Comparison of ENCODE assay signal across 16 cellular contexts in the genomic region with DNA sequence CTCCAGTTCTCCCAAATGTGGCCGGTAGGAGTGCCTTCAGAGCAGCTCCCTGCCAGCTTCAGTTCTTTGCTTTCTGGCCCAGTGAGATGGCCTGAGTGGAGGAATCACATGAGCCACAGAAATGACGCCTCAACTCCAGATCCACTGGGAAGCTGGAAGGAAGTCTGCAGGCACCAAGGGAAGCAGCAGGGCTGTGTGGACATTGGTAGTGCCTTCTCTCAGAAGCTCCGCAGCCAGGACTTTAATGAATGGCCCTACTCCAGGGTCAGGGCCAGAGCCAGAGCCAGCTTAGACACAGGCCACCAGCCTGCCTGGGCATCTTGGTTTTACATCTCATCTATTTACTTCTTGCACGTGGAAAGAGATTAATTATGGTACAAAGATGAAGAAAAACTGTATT. TPM values are rescaled to one million over a fixed set of nuclear protein-coding genes. Genes with fewer than 3 reads are reported as not detected.
A peak's percentile ranks its signal among the peaks of the same experiment; 100 is the strongest.
DNase-seq lines count a peak whose midpoint lies in the region; ATAC-seq and TF ChIP-seq lines count a peak whose summit lies in the region.
"Had no signal": no experiment of that assay in that cellular context is flagged by ENCODE, and none has a peak within 500 bp of the region (broad histone marks: within the 10 kb centered on the region; RNA-seq: fewer than 3 reads in every experiment).

No MANE protein-coding gene starts in this region.

- no peak overlapping the region for H3K4me3 Mint-ChIP-seq in activated CD8-positive, alpha-beta memory T cell treated with anti-CD3 and anti-CD28 coated beads, Interleukin-2, amount 10 ng/mL, durations not matched to agents 7 days and 5 days
- peak overlapping the region; percentile 3 for H3K4me3 Mint-ChIP-seq in glutamatergic neuron (ENCODE audit: unreplicated experiment)
- H3K4me3 Mint-ChIP-seq: CD4-positive, alpha-beta memory T cell; HFFc6 had no signal

- CTCF ChIA-PET in activated CD8-positive, alpha-beta memory T cell treated with anti-CD3 and anti-CD28 coated beads, Interleukin-2, amount 10 ng/mL, durations not matched to agents 7 days and 5 days (lab: Charles Lee) = no interaction called here

- no peak for TF ChIP-seq CTCF in glutamatergic neuron (IDR thresholded peaks at IDR 0.05; ENCODE audit: partially characterized antibody, unreplicated experiment)

- DNase-seq in activated CD8-positive, alpha-beta memory T cell treated with anti-CD3 and anti-CD28 coated beads, Interleukin-2, amount 50 U/mL, for 48 hours = peak; percentile 12
- no peak for DNase-seq in activated CD8-positive, alpha-beta memory T cell treated with anti-CD3 and anti-CD28 coated beads, Interleukin-2, amount 10 ng/mL, durations not matched to agents 7 days and 5 days
- DNase-seq in glutamatergic neuron (no peak), posterior vena cava (ENCODE audit: low spot score) (peak; percentile 17), superior temporal gyrus (ENCODE audit: extremely low spot score) (no peak), NCI-H82 treated with DMSO at 0.1 percent for 48 hours (lab: John Stamatoyannopoulos, UW; ENCODE audit: unreplicated experiment) (no peak), middle frontal gyrus (ENCODE audit: extremely low spot score, low spot score) (no peak)
- DNase-seq: C1 segment of cervical spinal cord; Caco-2; CD4-positive, alpha-beta memory T cell; DMS153; DND-41; GOT3; HFFc6 had no signal

- H3K27ac Mint-ChIP-seq in activated CD8-positive, alpha-beta memory T cell treated with anti-CD3 and anti-CD28 coated beads, Interleukin-2, amount 10 ng/mL, durations not matched to agents 7 days and 5 days = no peak overlapping the region
- no peak overlapping the region for H3K27ac Mint-ChIP-seq in glutamatergic neuron (ENCODE audit: unreplicated experiment)
- H3K27ac Mint-ChIP-seq: HFFc6 had no signal

- no peaks in the 10 kb centered on the region for H3K9me3 Mint-ChIP-seq in activated CD8-positive, alpha-beta memory T cell treated with anti-CD3 and anti-CD28 coated beads, Interleukin-2, amount 10 ng/mL, durations not matched to agents 7 days and 5 days (ENCODE audit: low read depth)
- peaks cover 3% of the 10 kb centered on the region for H3K9me3 Mint-ChIP-seq in glutamatergic neuron (ENCODE audit: unreplicated experiment)
- H3K9me3 Mint-ChIP-seq: CD4-positive, alpha-beta memory T cell; HFFc6 had no signal

- intact Hi-C loops in posterior vena cava (cut with DNase I) = no loop called here

- peaks cover 4% of the 10 kb centered on the region for H3K27me3 Mint-ChIP-seq in activated CD8-positive, alpha-beta memory T cell treated with anti-CD3 and anti-CD28 coated beads, Interleukin-2, amount 10 ng/mL, durations not matched to agents 7 days and 5 days
- H3K27me3 Mint-ChIP-seq in glutamatergic neuron (ENCODE audit: unreplicated experiment) = peaks cover 2% of the 10 kb centered on the region

- H3K4me1 Mint-ChIP-seq in activated CD8-positive, alpha-beta memory T cell treated with anti-CD3 and anti-CD28 coated beads, Interleukin-2, amount 10 ng/mL, durations not matched to agents 7 days and 5 days = no peaks in the 10 kb centered on the region
- peaks cover 8% of the 10 kb centered on the region for H3K4me1 Mint-ChIP-seq in glutamatergic neuron (ENCODE audit: low read depth, unreplicated experiment)
- H3K4me1 Mint-ChIP-seq: CD4-positive, alpha-beta memory T cell had no signal

- no peak for ATAC-seq in activated CD8-positive, alpha-beta memory T cell treated with anti-CD3 and anti-CD28 coated beads, Interleukin-2, amount 10 ng/mL, durations not matched to agents 7 days and 5 days

- no peaks in the 10 kb centered on the region for H3K36me3 Mint-ChIP-seq in activated CD8-positive, alpha-beta memory T cell treated with anti-CD3 and anti-CD28 coated beads, Interleukin-2, amount 10 ng/mL, durations not matched to agents 7 days and 5 days
- H3K36me3 Mint-ChIP-seq in glutamatergic neuron (ENCODE audit: unreplicated experiment) = no peaks in the 10 kb centered on the region
- H3K36me3 Mint-ChIP-seq: CD4-positive, alpha-beta memory T cell had no signal

RNA-seq across cellular contexts. Expression of a gene that starts 12.0 kb away (rescaled TPM):
- 100 to 1,000 TPM; 124 to 142 TPM for total RNA-seq in activated CD8-positive, alpha-beta memory T cell treated with anti-CD3 and anti-CD28 coated beads, Interleukin-2, amount 10 ng/mL, durations not matched to agents 7 days and 5 days
- total RNA-seq in glutamatergic neuron (ENCODE audit: unreplicated experiment) = 185 TPM
- total RNA-seq in posterior vena cava = 10 to 100 TPM; 79.1 to 89.1 TPM

RNA-seq across cellular contexts. Expression of a gene that starts 23.0 kb away (rescaled TPM):
- not detected for total RNA-seq in activated CD8-positive, alpha-beta memory T cell treated with anti-CD3 and anti-CD28 coated beads, Interleukin-2, amount 10 ng/mL, durations not matched to agents 7 days and 5 days
- total RNA-seq in glutamatergic neuron (ENCODE audit: unreplicated experiment) (not detected), posterior vena cava (not detected)
- total RNA-seq: A172; A673; Caco-2; CD4-positive, alpha-beta memory T cell; HFFc6 had no signal

Comparison
In these comparisons a context has a peak if more than half of its experiments do, and no peak if none do; other contexts are left out.
1. DNase-seq: peak in activated CD8-positive, alpha-beta memory T cell treated with anti-CD3 and anti-CD28 coated beads, Interleukin-2, amount 50 U/mL, for 48 hours (single experiment) and posterior vena cava (single experiment); none in activated CD8-positive, alpha-beta memory T cell treated with anti-CD3 and anti-CD28 coated beads, Interleukin-2, amount 10 ng/mL, durations not matched to agents 7 days and 5 days (single experiment), glutamatergic neuron (single experiment), superior temporal gyrus (single experiment), NCI-H82 treated with DMSO at 0.1 percent for 48 hours (single experiment) and middle frontal gyrus (single experiment).